Comparison of ENCODE assay signal across 21 cellular contexts in genomic region chr1:86245566-86246190, GRCh38.
DNase-seq lines count a peak whose midpoint lies in the region; ATAC-seq and TF ChIP-seq lines count a peak whose summit lies in the region.
"Had no signal": no experiment of that assay in that cellular context is flagged by ENCODE, and none has a peak within 500 bp of the region (broad histone marks: within the 10 kb centered on the region; RNA-seq: fewer than 3 reads in every experiment).

No MANE protein-coding gene starts in this region.

- H3K27me3 Mint-ChIP-seq in MCF 10A (ENCODE audit: insufficient read depth, unreplicated experiment), result peaks cover 11% of the 10 kb centered on the region
- H3K27me3 Mint-ChIP-seq: CD4-positive, CD25-positive, alpha-beta regulatory T cell had no signal

- ATAC-seq in Panc1 (peak; percentile 45; the same call in 1 of the 2 replicates), mucosa of descending colon (peak; percentile 88), HG03175 (IDR thresholded peaks at IDR 0.05; ENCODE audit: unreplicated experiment) (no peak), HG03039 (IDR thresholded peaks at IDR 0.05; ENCODE audit: unreplicated experiment) (no peak), HG02870 (IDR thresholded peaks at IDR 0.05; ENCODE audit: unreplicated experiment) (no peak)
- ATAC-seq: CD8-positive, alpha-beta T cell; HCT116 had no signal

- intact Hi-C loops in MCF 10A (cut with micrococcal nuclease), result no loop called here
- intact Hi-C loops in breast epithelium (cut with DNase I; ENCODE audit: low total_unique reads), result no loop called here
- intact Hi-C loops in Panc1 (cut with micrococcal nuclease; ENCODE audit: unreplicated experiment), result no loop called here
- intact Hi-C loops in mucosa of descending colon (cut with DNase I, micrococcal nuclease), result no loop called here

- no peak overlapping the region for H3K27ac Mint-ChIP-seq in MCF 10A (ENCODE audit: low read depth, unreplicated experiment)
- H3K27ac Mint-ChIP-seq: B cell; CD4-positive, CD25-positive, alpha-beta regulatory T cell; CD8-positive, alpha-beta T cell; H9 had no signal

- H3K4me3 ChIP-seq in breast epithelium (no peak overlapping the region), Panc1 (ENCODE audit: low read depth in 2 of 2, low read length in 2 of 2) (no peak overlapping the region), fibroblast of pulmonary artery (replicated peaks; ENCODE audit: low read depth, low read length) (no peak overlapping the region), mucosa of descending colon (no peak overlapping the region)
- H3K4me3 ChIP-seq: BLaER1, GM23248 had no signal

- H3K9me3 ChIP-seq in breast epithelium (no peaks in the 10 kb centered on the region), Panc1 (ENCODE audit: control insufficient read depth, insufficient read depth, low read depth, low read length) (no peaks in the 10 kb centered on the region), mucosa of descending colon (no peaks in the 10 kb centered on the region)
- H3K9me3 ChIP-seq: BLaER1, Caco-2 had no signal

- H3K4me1 Mint-ChIP-seq in MCF 10A (ENCODE audit: insufficient read depth, unreplicated experiment), result no peaks in the 10 kb centered on the region
- H3K4me1 Mint-ChIP-seq: B cell; CD4-positive, CD25-positive, alpha-beta regulatory T cell; H9 had no signal

- POLR2A ChIA-PET in MCF 10A (lab: Yijun Ruan, JAX) (interaction anchor here (0.6 to 0.7 kb wide), 2 partner anchors 23 to 448 kb away, joined by 3 read pairs; no protein-coding TSS in a partner anchor), Panc1 (lab: Charles Lee) (no interaction called here)

- DNase-seq in MCF 10A (ENCODE audit: unreplicated experiment) (peak; percentile 38), breast epithelium (ENCODE audit: low spot score in 2 of 2) (no peak), Panc1 (ENCODE audit: low read depth, low spot score) (no peak), fibroblast of pulmonary artery (ENCODE audit: low read depth) (peak; percentile 3), mucosa of descending colon (no peak)
- DNase-seq: Caco-2; CD4-positive, CD25-positive, alpha-beta regulatory T cell; CD8-positive, alpha-beta T cell; DMS153; DND-41; GF-D8; GM23248; H9 had no signal

- H3K4me3 Mint-ChIP-seq in MCF 10A (ENCODE audit: unreplicated experiment), result no peak overlapping the region
- H3K4me3 Mint-ChIP-seq: B cell; CD4-positive, CD25-positive, alpha-beta regulatory T cell; CD8-positive, alpha-beta T cell; H9 had no signal

- H3K36me3 ChIP-seq in breast epithelium (no peaks in the 10 kb centered on the region), Panc1 (ENCODE audit: control insufficient read depth, insufficient read depth, low read length) (no peaks in the 10 kb centered on the region), mucosa of descending colon (ENCODE audit: low read depth) (no peaks in the 10 kb centered on the region)
- H3K36me3 ChIP-seq: BLaER1 had no signal

- H3K4me1 ChIP-seq in breast epithelium (no peaks in the 10 kb centered on the region), Panc1 (ENCODE audit: control insufficient read depth, insufficient read depth, low read length) (no peaks in the 10 kb centered on the region), mucosa of descending colon (ENCODE audit: low read depth) (no peaks in the 10 kb centered on the region)
- H3K4me1 ChIP-seq: BLaER1, Caco-2 had no signal

- CTCF ChIA-PET in MCF 10A (lab: Yijun Ruan, JAX) (no interaction called here), Panc1 (lab: Charles Lee) (no interaction called here)

- H3K36me3 Mint-ChIP-seq in MCF 10A (ENCODE audit: insufficient read depth, unreplicated experiment), result no peaks in the 10 kb centered on the region
- H3K36me3 Mint-ChIP-seq: CD4-positive, CD25-positive, alpha-beta regulatory T cell; CD8-positive, alpha-beta T cell had no signal

- no peak overlapping the region for H3K27ac ChIP-seq in breast epithelium
- H3K27ac ChIP-seq in Panc1 (ENCODE audit: low read length), result no peak overlapping the region
- H3K27ac ChIP-seq: 22Rv1, BLaER1, C4-2B, GM23248 had no signal

- no peak for TF ChIP-seq CTCF in MCF 10A (IDR thresholded peaks at IDR 0.05; ENCODE audit: unreplicated experiment)
- no peak for TF ChIP-seq CTCF in breast epithelium (IDR thresholded peaks at IDR 0.05)
- TF ChIP-seq CTCF in Panc1 (IDR thresholded peaks at IDR 0.05), result no peak
- no peak for TF ChIP-seq CTCF in fibroblast of pulmonary artery (IDR thresholded peaks at IDR 0.05; ENCODE audit: low read length, missing control alignments)
- TF ChIP-seq CTCF in mucosa of descending colon (IDR thresholded peaks at IDR 0.05), result no peak

- TF ChIP-seq POLR2A in breast epithelium (IDR thresholded peaks at IDR 0.05), result no peak

- no peaks in the 10 kb centered on the region for H3K27me3 ChIP-seq in breast epithelium
- peaks cover 12% of the 10 kb centered on the region; the same call in 1 of the 2 replicates for H3K27me3 ChIP-seq in Panc1 (ENCODE audit: control insufficient read depth, insufficient read depth, low read length)
- H3K27me3 ChIP-seq: BLaER1 had no signal

- H3K9me3 Mint-ChIP-seq in MCF 10A (ENCODE audit: unreplicated experiment), result no peaks in the 10 kb centered on the region
- H3K9me3 Mint-ChIP-seq: CD8-positive, alpha-beta T cell; H9 had no signal

- in situ Hi-C loops in Panc1 (cut with HindIII; ENCODE audit: low pct_unique_long_range_greater_than_20kb, low sequenced_read_pairs), result no loop called here

- BruUV-seq in MCF 10A (replicated peaks; lab: Mats Ljungman, UMichigan), result no TSS peak
- no TSS peak for BruUV-seq in Panc1 (replicated peaks; lab: Mats Ljungman, UMichigan)

Comparison
In these comparisons a context has a peak if more than half of its experiments do, and no peak if none do; other contexts are left out.
1. DNase-seq: peak in MCF 10A (single experiment) and fibroblast of pulmonary artery (single experiment); none in breast epithelium (0 of 2), Panc1 (single experiment) and mucosa of descending colon (0 of 3).
2. ATAC-seq: peak in Panc1 (single experiment) and mucosa of descending colon (single experiment); none in HG03175 (single experiment), HG03039 (single experiment) and HG02870 (single experiment).